Comparison of ENCODE assay signal across 1 cellular context in the genomic region with DNA sequence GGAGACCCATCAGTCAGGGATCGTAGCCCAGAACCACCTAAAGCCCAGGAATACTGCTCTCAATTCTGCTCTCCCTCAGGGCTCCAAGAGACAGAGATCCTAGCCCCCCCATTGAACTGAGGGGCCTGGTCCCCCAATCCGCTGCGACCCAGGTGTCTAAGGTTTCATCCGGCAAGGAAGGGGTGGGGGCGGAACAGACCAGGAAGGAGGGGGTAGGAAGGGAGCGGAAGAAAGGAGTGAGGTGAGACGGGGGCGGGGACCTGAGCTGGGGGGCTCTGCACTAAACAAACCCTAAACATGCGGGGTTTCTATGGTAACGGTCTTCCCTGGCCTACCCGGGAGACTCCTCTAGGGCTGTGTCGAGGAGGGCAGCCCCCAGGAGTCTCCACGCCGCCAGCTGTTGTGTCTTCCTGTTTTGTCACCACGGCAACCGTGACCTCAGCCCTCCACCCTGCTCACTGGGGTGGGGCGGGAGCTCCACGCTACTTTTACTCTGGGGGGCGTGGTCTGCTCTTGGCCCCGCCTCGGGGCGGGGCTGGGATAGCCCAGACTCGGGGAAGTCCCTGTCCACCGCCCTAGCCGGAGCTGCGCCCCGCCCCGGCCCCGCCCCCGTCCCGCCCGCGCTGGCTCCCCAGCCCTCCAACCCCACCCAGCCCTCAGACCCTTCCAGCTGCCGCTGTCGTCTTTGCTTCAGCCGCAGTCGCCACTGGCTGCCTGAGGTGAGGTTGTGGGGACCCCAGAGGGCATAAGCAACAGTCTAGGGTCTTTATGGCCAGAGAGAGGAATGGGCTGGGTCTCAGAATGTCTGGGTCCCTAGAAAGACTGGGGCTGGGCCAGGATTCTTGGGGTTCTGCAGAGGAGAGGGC.
TF ChIP-seq lines count a peak whose summit lies in the region.

A gene with protein sequence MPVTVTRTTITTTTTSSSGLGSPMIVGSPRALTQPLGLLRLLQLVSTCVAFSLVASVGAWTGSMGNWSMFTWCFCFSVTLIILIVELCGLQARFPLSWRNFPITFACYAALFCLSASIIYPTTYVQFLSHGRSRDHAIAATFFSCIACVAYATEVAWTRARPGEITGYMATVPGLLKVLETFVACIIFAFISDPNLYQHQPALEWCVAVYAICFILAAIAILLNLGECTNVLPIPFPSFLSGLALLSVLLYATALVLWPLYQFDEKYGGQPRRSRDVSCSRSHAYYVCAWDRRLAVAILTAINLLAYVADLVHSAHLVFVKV (plus strand): TSS at position 659 of the 866 bp plus-strand sequence. CDS start 5,647 bp downstream, outside the sequence.

TF ChIP-seq in SK-N-SH, 30 proteins besides CTCF, POLR2A, EP300 and RAD21 (continued from another document):
- peak; percentile 85 for TF ChIP-seq MXI1 (IDR thresholded peaks at IDR 0.05; ENCODE audit: low read depth, low read length)
- TF ChIP-seq FOSL2 (IDR thresholded peaks at IDR 0.05; ENCODE audit: borderline replicate concordance, low read depth), result no peak
- no peak for TF ChIP-seq SMC3 (IDR thresholded peaks at IDR 0.05; ENCODE audit: low read depth, low read length)
- TF ChIP-seq YY1 (IDR thresholded peaks at IDR 0.05; ENCODE audit: low read depth), result no peak
- TF ChIP-seq ZBTB33 (IDR thresholded peaks at IDR 0.05; ENCODE audit: borderline replicate concordance, low read depth), result no peak
- TF ChIP-seq EZH2phosphoT487 (IDR thresholded peaks at IDR 0.05; ENCODE audit: borderline replicate concordance, low read depth), result no peak
- TF ChIP-seq, protein P1, sequence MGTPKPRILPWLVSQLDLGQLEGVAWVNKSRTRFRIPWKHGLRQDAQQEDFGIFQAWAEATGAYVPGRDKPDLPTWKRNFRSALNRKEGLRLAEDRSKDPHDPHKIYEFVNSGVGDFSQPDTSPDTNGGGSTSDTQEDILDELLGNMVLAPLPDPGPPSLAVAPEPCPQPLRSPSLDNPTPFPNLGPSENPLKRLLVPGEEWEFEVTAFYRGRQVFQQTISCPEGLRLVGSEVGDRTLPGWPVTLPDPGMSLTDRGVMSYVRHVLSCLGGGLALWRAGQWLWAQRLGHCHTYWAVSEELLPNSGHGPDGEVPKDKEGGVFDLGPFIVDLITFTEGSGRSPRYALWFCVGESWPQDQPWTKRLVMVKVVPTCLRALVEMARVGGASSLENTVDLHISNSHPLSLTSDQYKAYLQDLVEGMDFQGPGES (IDR thresholded peaks at IDR 0.05; ENCODE audit: low read depth, low read length), result no peak
- peak; percentile 11; the same call in 1 of the 2 replicates for TF ChIP-seq GABPA (IDR thresholded peaks at IDR 0.05; ENCODE audit: low read depth)
- no peak for TF ChIP-seq GATA2 (CRISPR knock-in tag; IDR thresholded peaks at IDR 0.05)
- TF ChIP-seq TCF12 (IDR thresholded peaks at IDR 0.05), result 0 out of 2 replicates have a peak, but pooled peaks have one; percentile 6
- peak; percentile 57 for TF ChIP-seq RFX5 (IDR thresholded peaks at IDR 0.05; ENCODE audit: low read length)
- TF ChIP-seq, protein P2, sequence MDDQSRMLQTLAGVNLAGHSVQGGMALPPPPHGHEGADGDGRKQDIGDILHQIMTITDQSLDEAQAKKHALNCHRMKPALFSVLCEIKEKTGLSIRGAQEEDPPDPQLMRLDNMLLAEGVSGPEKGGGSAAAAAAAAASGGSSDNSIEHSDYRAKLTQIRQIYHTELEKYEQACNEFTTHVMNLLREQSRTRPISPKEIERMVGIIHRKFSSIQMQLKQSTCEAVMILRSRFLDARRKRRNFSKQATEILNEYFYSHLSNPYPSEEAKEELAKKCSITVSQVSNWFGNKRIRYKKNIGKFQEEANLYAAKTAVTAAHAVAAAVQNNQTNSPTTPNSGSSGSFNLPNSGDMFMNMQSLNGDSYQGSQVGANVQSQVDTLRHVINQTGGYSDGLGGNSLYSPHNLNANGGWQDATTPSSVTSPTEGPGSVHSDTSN (IDR thresholded peaks at IDR 0.05), result peak; percentile 13; the same call in 1 of the 2 replicates
- no peak for TF ChIP-seq USF2 (IDR thresholded peaks at IDR 0.05; ENCODE audit: borderline replicate concordance, low read depth, low read length)
- no peak for TF ChIP-seq JUND (IDR thresholded peaks at IDR 0.05)
TF ChIP-seq in SK-N-SH: peak in this region for 9.
